ENCODE assay signal across 10 cellular contexts in genomic region chr21:31878831-31879230, GRCh38. TPM values are rescaled to one million over a fixed set of nuclear protein-coding genes. Genes with fewer than 3 reads are reported as not detected.
"Had no signal": no experiment of that assay in that cellular context is flagged by ENCODE, and none has a peak within 500 bp of the region (broad histone marks: within the 10 kb centered on the region; RNA-seq: fewer than 3 reads in every experiment).

No MANE protein-coding gene starts in this region.

- H3K4me3 Mint-ChIP-seq: activated B cell treated with CpG ODN at 0.5 μM for 24 hours; activated CD4-positive, alpha-beta T cell treated with anti-CD3 and anti-CD28 coated beads, Interleukin-2, amount 10 ng/mL, durations not matched to agents 7 days and 5 days; stimulated activated memory B cell treated with anti-CD40 and anti-IgM and Interleukin-4, amounts not matched to agents 10 μg/mL and 1 μg/mL and 100 μg/mL, for 72 hours had no signal

- ATAC-seq: stimulated activated memory B cell treated with anti-CD40 and anti-IgM and Interleukin-4, amounts not matched to agents 10 μg/mL and 1 μg/mL and 100 μg/mL, for 72 hours had no signal

- H3K4me1 ChIP-seq: vagina had no signal

- DNase-seq: activated B cell treated with CpG ODN at 0.5 μM for 24 hours; activated CD4-positive, alpha-beta T cell treated with anti-CD3 and anti-CD28 coated beads, Interleukin-2, amount 10 ng/mL, durations not matched to agents 7 days and 5 days; activated naive CD4-positive, alpha-beta T cell; ovary; stimulated activated CD4-positive, alpha-beta T cell treated with anti-CD3 and anti-CD28 coated beads, Interleukin-2, amount 100 ng/mL, for 48 hours had no signal

- H3K27ac Mint-ChIP-seq: activated B cell treated with CpG ODN at 0.5 μM for 24 hours; activated CD4-positive, alpha-beta T cell treated with anti-CD3 and anti-CD28 coated beads, Interleukin-2, amount 10 ng/mL, durations not matched to agents 7 days and 5 days; stimulated activated memory B cell treated with anti-CD40 and anti-IgM and Interleukin-4, amounts not matched to agents 10 μg/mL and 1 μg/mL and 100 μg/mL, for 72 hours had no signal

- H3K36me3 ChIP-seq: breast epithelium, ovary, vagina had no signal

- H3K27me3 ChIP-seq: breast epithelium, hepatocyte, ovary, vagina had no signal

- H3K9me3 Mint-ChIP-seq: activated CD4-positive, alpha-beta T cell treated with anti-CD3 and anti-CD28 coated beads, Interleukin-2, amount 10 ng/mL, durations not matched to agents 7 days and 5 days had no signal

- H3K9me3 ChIP-seq: breast epithelium, ovary, vagina had no signal

- H3K4me1 Mint-ChIP-seq: activated B cell treated with CpG ODN at 0.5 μM for 24 hours had no signal

- H3K36me3 Mint-ChIP-seq: stimulated activated memory B cell treated with anti-CD40 and anti-IgM and Interleukin-4, amounts not matched to agents 10 μg/mL and 1 μg/mL and 100 μg/mL, for 72 hours had no signal

- H3K27ac ChIP-seq: breast epithelium, hepatocyte, ovary, vagina had no signal

- H3K4me3 ChIP-seq: breast epithelium, hepatocyte, ovary, vagina had no signal

RNA-seq across cellular contexts. Expression of gene HUNK, which starts 6.0 kb away (rescaled TPM):
- total RNA-seq: T-helper 2 cell treated with Interferon-gamma antibody and Interleukin-4, amounts not matched to agents 100 ng/mL and 5 ng/mL, for 36 hours had no signal
